Comparison of ENCODE assay signal across 15 cellular contexts in genomic region chr13:101640797-101641400, GRCh38.
DNase-seq lines count a peak whose midpoint lies in the region; ATAC-seq, FAIRE-seq and TF ChIP-seq lines count a peak whose summit lies in the region.
"Had no signal": no experiment of that assay in that cellular context is flagged by ENCODE, and none has a peak within 500 bp of the region (broad histone marks: within the 10 kb centered on the region; RNA-seq: fewer than 3 reads in every experiment).

No MANE protein-coding gene starts in this region.

- intact Hi-C loops in left lung (cut with DNase I) (no loop called here), pancreas (cut with DNase I) (no loop called here)

- H3K36me3 ChIP-seq in left lung (no peaks in the 10 kb centered on the region), pancreas (no peaks in the 10 kb centered on the region)
- H3K36me3 ChIP-seq: ascending aorta had no signal

- H3K27me3 ChIP-seq in left lung (no peaks in the 10 kb centered on the region), pancreas (no peaks in the 10 kb centered on the region)
- H3K27me3 ChIP-seq: ascending aorta had no signal

- FAIRE-seq in frontal cortex (lab: Jason Lieb, UNC) = no peak
- FAIRE-seq in pancreas (lab: Jason Lieb, UNC) = no peak

- H3K9me3 ChIP-seq in left lung (no peaks in the 10 kb centered on the region), pancreas (no peaks in the 10 kb centered on the region)
- H3K9me3 ChIP-seq: ascending aorta had no signal

- H3K27ac ChIP-seq in left lung (no peak overlapping the region), pancreas (no peak overlapping the region)
- H3K27ac ChIP-seq: ascending aorta had no signal

- DNase-seq in AG08396 (ENCODE audit: low spot score) = peak; percentile 12
- DNase-seq in LHCN-M2 (ENCODE audit: low read depth) = peak; percentile 80
- peak; percentile 46 to 89 for DNase-seq in cardiac fibroblast (ENCODE audit: low read depth in 2 of 2)
- no peak for DNase-seq in left lung
- no peak for DNase-seq in globus pallidus (ENCODE audit: low spot score)
- DNase-seq in frontal cortex (ENCODE audit: low spot score in 2 of 2) = no peak
- DNase-seq in pancreas = no peak
- DNase-seq: activated CD4-positive, CD25-positive, alpha-beta regulatory T cell treated with anti-CD3 and anti-CD28 coated beads, Interleukin-2, amount 50 U/mL, for 72 hours; activated T-cell treated with anti-CD3 and anti-CD28 coated beads, Interleukin-2, amount 50 U/mL, for 4 hours; kidney; naive thymus-derived CD8-positive, alpha-beta T cell; NCI-H1048; NCI-H526 had no signal

- TF ChIP-seq CTCF in cardiac fibroblast (IDR thresholded peaks at IDR 0.05; ENCODE audit: low read depth, low read length) = no peak
- TF ChIP-seq CTCF in left lung (IDR thresholded peaks at IDR 0.05) = no peak
- TF ChIP-seq CTCF in pancreas (IDR thresholded peaks at IDR 0.05) = no peak

- 45 to 49% methylated on average over 2 of the region's 2 CpGs for WGBS in pancreas, 2 donors

- H3K4me3 ChIP-seq in cardiac fibroblast (replicated peaks in 1 of 2; ENCODE audit: low read depth in 2 of 2, low read length in 2 of 2) (no peak overlapping the region), left lung (no peak overlapping the region), pancreas (no peak overlapping the region)
- H3K4me3 ChIP-seq: ascending aorta had no signal

- ATAC-seq in left lung = peak; percentile 52
- no peak for ATAC-seq in pancreas
- no peak for ATAC-seq in HG02981 (IDR thresholded peaks at IDR 0.05; ENCODE audit: unreplicated experiment)
- ATAC-seq: activated T-cell treated with anti-CD3 and anti-CD28 coated beads, Interleukin-2, amount 50 U/mL, for 4 hours; naive thymus-derived CD8-positive, alpha-beta T cell had no signal

- H3K4me1 ChIP-seq in left lung (no peaks in the 10 kb centered on the region), pancreas (no peaks in the 10 kb centered on the region)
- H3K4me1 ChIP-seq: ascending aorta had no signal

Comparison
In these comparisons a context has a peak if more than half of its experiments do, and no peak if none do; other contexts are left out.
1. DNase-seq: peak in AG08396 (single experiment), LHCN-M2 (single experiment) and cardiac fibroblast (2 of 2); none in left lung (0 of 2), globus pallidus (single experiment), frontal cortex (0 of 2) and pancreas (0 of 6).